In the genomic region with DNA sequence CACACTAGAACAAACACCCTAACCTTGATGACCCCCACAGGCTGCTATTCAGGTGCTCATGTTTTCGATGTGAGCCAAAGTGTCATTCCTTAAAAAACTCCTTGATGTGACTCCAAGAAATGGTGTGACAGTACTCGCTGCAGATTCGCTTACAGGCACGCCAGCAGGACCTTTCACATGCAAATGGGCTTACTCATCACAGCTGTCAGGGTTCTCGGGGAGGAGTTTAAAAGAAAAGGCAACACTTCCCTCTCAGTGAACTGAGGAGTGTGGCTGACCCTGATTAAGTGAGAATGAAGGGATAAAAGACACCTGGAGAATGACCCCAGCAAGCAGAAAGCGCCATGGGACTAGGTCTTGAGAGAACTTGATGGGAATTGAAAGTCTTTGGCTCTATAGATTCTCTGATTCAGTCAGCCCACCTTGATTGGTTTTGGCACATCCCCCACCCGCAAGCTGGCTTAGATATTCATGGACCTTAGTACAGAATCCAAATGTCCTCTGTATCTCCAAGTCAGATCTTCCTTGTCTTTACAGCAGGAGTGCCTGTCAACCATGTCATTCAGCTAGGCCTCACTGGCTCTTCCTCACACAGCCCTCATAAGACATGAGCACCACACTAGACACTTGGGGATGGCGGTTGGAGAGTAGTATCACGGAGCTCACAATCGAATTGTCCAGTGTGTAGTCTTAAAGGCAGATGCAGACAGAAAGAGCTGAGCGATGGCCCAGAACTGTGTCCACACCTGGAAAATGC, we compare ENCODE assay signal across 8 cellular contexts.
A peak's percentile ranks its signal among the peaks of the same experiment; 100 is the strongest.
DNase-seq lines count a peak whose midpoint lies in the region; ATAC-seq, FAIRE-seq and TF ChIP-seq lines count a peak whose summit lies in the region.

No MANE protein-coding gene starts in this region.

- no peak for FAIRE-seq in RCC 7860 (lab: Jason Lieb, UNC)

- H3K36me3 Mint-ChIP-seq in activated naive CD8-positive, alpha-beta T cell treated with anti-CD3 and anti-CD28 coated beads for 36 hours: peaks cover 6% of the 10 kb centered on the region
- H3K36me3 Mint-ChIP-seq in mesothelial cell of epicardium: no peaks in the 10 kb centered on the region

- H3K4me1 Mint-ChIP-seq in activated naive CD8-positive, alpha-beta T cell treated with anti-CD3 and anti-CD28 coated beads for 36 hours: peaks cover 24% of the 10 kb centered on the region
- peaks cover 51% of the 10 kb centered on the region for H3K4me1 Mint-ChIP-seq in mesothelial cell of epicardium

- no peak for TF ChIP-seq CTCF in GM10266 (IDR thresholded peaks at IDR 0.05; ENCODE audit: control insufficient read depth, insufficient read depth, low read depth, missing control alignments)
- TF ChIP-seq CTCF in mesothelial cell of epicardium (IDR thresholded peaks at IDR 0.05; ENCODE audit: unreplicated experiment): no peak

- DNase-seq in GM10266 (ENCODE audit: extremely low spot score) (peak; percentile 69), mesothelial cell of epicardium (ENCODE audit: low spot score in 2 of 2, unreplicated experiment in 2 of 2) (no peak), RCC 7860 (ENCODE audit: low spot score) (no peak), DMS79 (lab: John Stamatoyannopoulos, UW) (no peak)
- no peak for DNase-seq in activated naive CD8-positive, alpha-beta T cell treated with anti-CD3 and anti-CD28 coated beads for 36 hours

- no peak overlapping the region for H3K4me3 Mint-ChIP-seq in activated naive CD8-positive, alpha-beta T cell treated with anti-CD3 and anti-CD28 coated beads for 36 hours
- H3K4me3 Mint-ChIP-seq in mesothelial cell of epicardium: peak overlapping the region; percentile 14

- peak overlapping the region; percentile 63 for H3K27ac Mint-ChIP-seq in activated naive CD8-positive, alpha-beta T cell treated with anti-CD3 and anti-CD28 coated beads for 36 hours
- peak overlapping the region; percentile 99 for H3K27ac Mint-ChIP-seq in mesothelial cell of epicardium

- ATAC-seq in HG02798 (IDR thresholded peaks at IDR 0.05; ENCODE audit: poor library complexity, unreplicated experiment) (peak; percentile 58), HG03457 (IDR thresholded peaks at IDR 0.05; ENCODE audit: unreplicated experiment) (no peak), HG02884 (IDR thresholded peaks at IDR 0.05; ENCODE audit: unreplicated experiment) (no peak)

- H3K9me3 Mint-ChIP-seq in activated naive CD8-positive, alpha-beta T cell treated with anti-CD3 and anti-CD28 coated beads for 36 hours: no peaks in the 10 kb centered on the region
- H3K9me3 Mint-ChIP-seq in mesothelial cell of epicardium: no peaks in the 10 kb centered on the region

- H3K27me3 Mint-ChIP-seq in activated naive CD8-positive, alpha-beta T cell treated with anti-CD3 and anti-CD28 coated beads for 36 hours: no peaks in the 10 kb centered on the region
- H3K27me3 Mint-ChIP-seq in mesothelial cell of epicardium (ENCODE audit: low read depth): no peaks in the 10 kb centered on the region
